28 cellular contexts compared by ENCODE assay signal in the genomic region with DNA sequence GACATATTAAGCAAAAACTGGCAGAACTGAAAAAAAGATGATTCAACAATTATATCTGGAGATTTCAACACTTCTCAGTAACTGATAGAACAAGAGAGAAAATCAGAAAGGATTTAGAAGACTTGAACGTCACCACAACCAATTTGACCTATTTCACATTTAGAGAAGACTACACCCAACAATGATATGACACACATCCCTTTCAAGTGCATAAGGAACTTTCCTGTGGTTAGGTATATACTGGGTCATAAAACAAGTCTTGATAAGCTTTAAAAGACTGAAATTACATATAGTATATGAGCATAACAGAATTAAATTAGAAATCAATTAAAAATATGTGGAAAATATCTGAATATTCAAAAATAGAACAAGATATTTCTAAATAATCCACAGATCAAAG.
"Had no signal": no experiment of that assay in that cellular context is flagged by ENCODE, and none has a peak within 500 bp of the region (broad histone marks: within the 10 kb centered on the region; RNA-seq: fewer than 3 reads in every experiment).

No MANE protein-coding gene starts in this region.

- H3K36me3 ChIP-seq: neural progenitor cell, ovary, right lobe of liver, sigmoid colon, stomach, thoracic aorta, thyroid gland, tibial nerve, upper lobe of left lung, vagina had no signal

- H2AFZ ChIP-seq: neural progenitor cell, parathyroid adenoma had no signal

- H3K4me3 Mint-ChIP-seq: nephron; neural progenitor cell; stimulated activated effector memory CD8-positive, alpha-beta T cell treated with anti-CD3 and anti-CD28 coated beads, Interleukin-12 subunit alpha, Interleukin-12 subunit beta, amount 100 ng/mL, for 72 hours; stimulated activated naive B cell treated with anti-CD40 and anti-IgM and Interleukin-4, amounts not matched to agents 10 μg/mL and 1 μg/mL and 100 μg/mL, for 72 hours; stimulated activated naive CD8-positive, alpha-beta T cell treated with anti-CD3 and anti-CD28 coated beads, Interleukin-15, Interleukin-2, amounts not matched to agents 100 ng/mL and 50 ng/mL, for 24 hours had no signal

- H3K27me3 ChIP-seq: neural progenitor cell, ovary, right lobe of liver, sigmoid colon, stomach, thyroid gland, tibial nerve, upper lobe of left lung, vagina had no signal

- DNase-seq: occipital lobe; ovary; posterior cingulate gyrus; psoas muscle; right cardiac atrium; right lobe of liver; sigmoid colon; small intestine; stimulated activated CD4-positive, alpha-beta T cell treated with anti-CD3 and anti-CD28 coated beads, Interleukin-15, amount 100 ng/mL, for 24 hours; stimulated activated CD4-positive, alpha-beta T cell treated with anti-CD3 and anti-CD28 coated beads, Interleukin-2, amount 100 ng/mL, for 24 hours; stimulated activated CD4-positive, alpha-beta T cell treated with anti-CD3 and anti-CD28 coated beads, Interleukin-2, amount 100 ng/mL, for 48 hours; stimulated activated CD4-positive, alpha-beta T cell treated with anti-CD3 and anti-CD28 coated beads, Interleukin-4, amount 100 ng/mL, for 24 hours; stimulated activated naive B cell treated with anti-CD40 and anti-IgM and Interleukin-4, amounts not matched to agents 10 μg/mL and 1 μg/mL and 100 μg/mL, for 72 hours; stimulated activated naive CD4-positive, alpha-beta T cell treated with Interleukin-2 at 50 U/mL for 16 hours; stomach; thyroid gland; trophoblast cell; upper lobe of left lung had no signal

- H3K4me1 Mint-ChIP-seq: nephron; neural progenitor cell; stimulated activated effector memory CD8-positive, alpha-beta T cell treated with anti-CD3 and anti-CD28 coated beads, Interleukin-12 subunit alpha, Interleukin-12 subunit beta, amount 100 ng/mL, for 72 hours; stimulated activated naive B cell treated with anti-CD40 and anti-IgM and Interleukin-4, amounts not matched to agents 10 μg/mL and 1 μg/mL and 100 μg/mL, for 72 hours had no signal

- H3K9me3 ChIP-seq: psoas muscle, right lobe of liver, thoracic aorta, thyroid gland, vagina had no signal

- ATAC-seq: psoas muscle; right cardiac atrium; right lobe of liver; stimulated activated effector memory CD8-positive, alpha-beta T cell treated with anti-CD3 and anti-CD28 coated beads, Interleukin-12 subunit alpha, Interleukin-12 subunit beta, amount 100 ng/mL, for 72 hours; stimulated activated naive B cell treated with anti-CD40 and anti-IgM and Interleukin-4, amounts not matched to agents 10 μg/mL and 1 μg/mL and 100 μg/mL, for 72 hours had no signal

- H3K9ac ChIP-seq: neural progenitor cell, parathyroid adenoma had no signal

- H3K4me1 ChIP-seq: neural progenitor cell, parathyroid adenoma, psoas muscle, right lobe of liver, stomach, thyroid gland, tibial nerve, upper lobe of left lung had no signal

- H3K4me2 ChIP-seq: neural progenitor cell had no signal

- H3K27me3 Mint-ChIP-seq: progenitor cell of endocrine pancreas; stimulated activated naive B cell treated with anti-CD40 and anti-IgM and Interleukin-4, amounts not matched to agents 10 μg/mL and 1 μg/mL and 100 μg/mL, for 72 hours; stimulated activated naive CD8-positive, alpha-beta T cell treated with anti-CD3 and anti-CD28 coated beads, Interleukin-15, Interleukin-2, amounts not matched to agents 100 ng/mL and 50 ng/mL, for 24 hours had no signal

- H3K4me3 ChIP-seq: neural progenitor cell, ovary, psoas muscle, right lobe of liver, sigmoid colon, stomach, thoracic aorta, thyroid gland, tibial nerve, upper lobe of left lung, vagina had no signal

- H3K27ac ChIP-seq: neural progenitor cell, ovary, parathyroid adenoma, psoas muscle, right lobe of liver, sigmoid colon, stomach, thoracic aorta, thyroid gland, tibial nerve, upper lobe of left lung, vagina had no signal

- H3K79me2 ChIP-seq: parathyroid adenoma had no signal

- H3K27ac Mint-ChIP-seq: nephron; neural progenitor cell; progenitor cell of endocrine pancreas; stimulated activated effector memory CD8-positive, alpha-beta T cell treated with anti-CD3 and anti-CD28 coated beads, Interleukin-12 subunit alpha, Interleukin-12 subunit beta, amount 100 ng/mL, for 72 hours; stimulated activated naive B cell treated with anti-CD40 and anti-IgM and Interleukin-4, amounts not matched to agents 10 μg/mL and 1 μg/mL and 100 μg/mL, for 72 hours; stimulated activated naive CD8-positive, alpha-beta T cell treated with anti-CD3 and anti-CD28 coated beads, Interleukin-15, Interleukin-2, amounts not matched to agents 100 ng/mL and 50 ng/mL, for 24 hours had no signal

- FAIRE-seq: small intestine, urothelium cell line had no signal

- H3K36me3 Mint-ChIP-seq: neural progenitor cell; stimulated activated effector memory CD8-positive, alpha-beta T cell treated with anti-CD3 and anti-CD28 coated beads, Interleukin-12 subunit alpha, Interleukin-12 subunit beta, amount 100 ng/mL, for 72 hours; stimulated activated naive B cell treated with anti-CD40 and anti-IgM and Interleukin-4, amounts not matched to agents 10 μg/mL and 1 μg/mL and 100 μg/mL, for 72 hours had no signal
